ENCODE assay signal across 8 cellular contexts in genomic region chr4:70651864-70652506, GRCh38. TPM values are rescaled to one million over a fixed set of nuclear protein-coding genes. Genes with fewer than 3 reads are reported as not detected.
DNase-seq lines count a peak whose midpoint lies in the region; ATAC-seq, FAIRE-seq and TF ChIP-seq lines count a peak whose summit lies in the region.

No MANE protein-coding gene starts in this region.

- CTCF ChIA-PET in MCF 10A (lab: Yijun Ruan, JAX): interaction anchor here (0.6 to 2.3 kb wide), 51 partner anchors 9 to 1067 kb away, joined by 3 to 21 read pairs (median 4); partner anchors contain the start of genes ENAM and JCHAIN

- TF ChIP-seq CTCF in MCF 10A (IDR thresholded peaks at IDR 0.05; ENCODE audit: unreplicated experiment): peak; percentile 69

- H3K4me1 Mint-ChIP-seq in MCF 10A (ENCODE audit: insufficient read depth, unreplicated experiment): no peaks in the 10 kb centered on the region

- FAIRE-seq in H54 (lab: Jason Lieb, UNC): peak; percentile 74
- no peak for FAIRE-seq in urothelium cell line (lab: Jason Lieb, UNC)

- no TSS peak for BruUV-seq in MCF 10A (replicated peaks; lab: Mats Ljungman, UMichigan)

- H3K9me3 Mint-ChIP-seq in MCF 10A (ENCODE audit: unreplicated experiment): no peaks in the 10 kb centered on the region

- no peaks in the 10 kb centered on the region for H3K36me3 Mint-ChIP-seq in MCF 10A (ENCODE audit: insufficient read depth, unreplicated experiment)

- DNase-seq in DMS153 treated with DMSO at 0.1 percent for 48 hours (lab: John Stamatoyannopoulos, UW; ENCODE audit: unreplicated experiment): peak; percentile 50
- no peak for DNase-seq in DMS153 (lab: John Stamatoyannopoulos, UW)
- DNase-seq in H54 (ENCODE audit: insufficient read length, low spot score): no peak
- DNase-seq in NCI-H2227 treated with DMSO at 0.1 percent for 48 hours (lab: John Stamatoyannopoulos, UW): peak; percentile 26
- DNase-seq in MCF 10A (ENCODE audit: unreplicated experiment): peak; percentile 40
- no peak for DNase-seq in left lobe of liver (ENCODE audit: low spot score)
- DNase-seq in urothelium cell line (ENCODE audit: low spot score): peak; percentile 59

- no peak for TF ChIP-seq POLR2A in H54 (IDR thresholded peaks at IDR 0.05; ENCODE audit: low read depth, low read length)

- no peak overlapping the region for H3K4me3 Mint-ChIP-seq in MCF 10A (ENCODE audit: unreplicated experiment)

- no peak overlapping the region for H3K27ac Mint-ChIP-seq in MCF 10A (ENCODE audit: low read depth, unreplicated experiment)

- POLR2A ChIA-PET in MCF 10A (lab: Yijun Ruan, JAX): interaction anchor here (0.9 to 1.0 kb wide), 2 partner anchors 36 to 54 kb away, joined by 4 to 5 read pairs; partner anchors contain the start of gene UTP3

- peaks cover 12% of the 10 kb centered on the region for H3K27me3 Mint-ChIP-seq in MCF 10A (ENCODE audit: insufficient read depth, unreplicated experiment)

- intact Hi-C loops in MCF 10A (cut with micrococcal nuclease): loop anchor here (1.0 to 10.0 kb wide), 5 partner anchors 35 to 1061 kb away; partner anchors contain the start of gene UTP3

- peak; percentile 92 for ATAC-seq in left lobe of liver
- no peak for ATAC-seq in GM19467 (IDR thresholded peaks at IDR 0.05; ENCODE audit: unreplicated experiment)

RNA-seq across cellular contexts. Expression of gene JCHAIN, which starts 14.3 kb away (rescaled TPM):
- not detected in 2 replicates for total RNA-seq in MCF 10A (2022)
- total RNA-seq in left lobe of liver: 8.0 TPM

RNA-seq across cellular contexts. Expression of gene ENAM, which starts 23.4 kb away (rescaled TPM):
- total RNA-seq in MCF 10A (2022) (not detected in 2 replicates), left lobe of liver (0.25 TPM)

RNA-seq across cellular contexts. Expression of gene UTP3, which starts 36.3 kb away (rescaled TPM):
- 45.4 and 47.5 TPM in 2 replicates for total RNA-seq in MCF 10A (2022)
- 11.5 TPM for total RNA-seq in left lobe of liver

RNA-seq across cellular contexts. Expression of gene AMBN, which starts 59.9 kb away (rescaled TPM):
- total RNA-seq in MCF 10A (2022) (not detected in 2 replicates), left lobe of liver (not detected)

Comparison
In these comparisons a context has a peak if more than half of its experiments do, and no peak if none do; other contexts are left out.
1. DNase-seq: peak in DMS153 treated with DMSO at 0.1 percent for 48 hours (single experiment), NCI-H2227 treated with DMSO at 0.1 percent for 48 hours (single experiment), MCF 10A (single experiment) and urothelium cell line (single experiment); none in DMS153 (single experiment), H54 (single experiment) and left lobe of liver (single experiment).